1 cellular context compared by ENCODE assay signal in genomic region chr16:55660776-55661175, GRCh38.
TF ChIP-seq lines count a peak whose summit lies in the region.

No MANE protein-coding gene starts in this region.

TF ChIP-seq in H1, 55 proteins besides CTCF, POLR2A, EP300 and RAD21 (continued from another document):
- TF ChIP-seq CHD2 (IDR thresholded peaks at IDR 0.05; ENCODE audit: low read length) (no peak), SP2 (IDR thresholded peaks at IDR 0.05; ENCODE audit: low read length) (no peak), HDAC2 (IDR thresholded peaks at IDR 0.05; ENCODE audit: borderline replicate concordance in 1 of 2, low read depth in 2 of 2, low read length in 2 of 2) (no peak), SIRT6 (IDR thresholded peaks at IDR 0.05; ENCODE audit: low read length) (no peak), RXRA (IDR thresholded peaks at IDR 0.05; ENCODE audit: insufficient read depth, low read depth, low read length) (no peak), CBX5 (IDR thresholded peaks at IDR 0.05; ENCODE audit: low read depth, low read length) (no peak), ZNF274 (IDR thresholded peaks at IDR 0.05; ENCODE audit: borderline replicate concordance, extremely low read depth, low read length) (no peak), TAF1 (IDR thresholded peaks at IDR 0.05; ENCODE audit: low read depth, low read length) (no peak)
